ENCODE assay signal across 8 cellular contexts in the genomic region with DNA sequence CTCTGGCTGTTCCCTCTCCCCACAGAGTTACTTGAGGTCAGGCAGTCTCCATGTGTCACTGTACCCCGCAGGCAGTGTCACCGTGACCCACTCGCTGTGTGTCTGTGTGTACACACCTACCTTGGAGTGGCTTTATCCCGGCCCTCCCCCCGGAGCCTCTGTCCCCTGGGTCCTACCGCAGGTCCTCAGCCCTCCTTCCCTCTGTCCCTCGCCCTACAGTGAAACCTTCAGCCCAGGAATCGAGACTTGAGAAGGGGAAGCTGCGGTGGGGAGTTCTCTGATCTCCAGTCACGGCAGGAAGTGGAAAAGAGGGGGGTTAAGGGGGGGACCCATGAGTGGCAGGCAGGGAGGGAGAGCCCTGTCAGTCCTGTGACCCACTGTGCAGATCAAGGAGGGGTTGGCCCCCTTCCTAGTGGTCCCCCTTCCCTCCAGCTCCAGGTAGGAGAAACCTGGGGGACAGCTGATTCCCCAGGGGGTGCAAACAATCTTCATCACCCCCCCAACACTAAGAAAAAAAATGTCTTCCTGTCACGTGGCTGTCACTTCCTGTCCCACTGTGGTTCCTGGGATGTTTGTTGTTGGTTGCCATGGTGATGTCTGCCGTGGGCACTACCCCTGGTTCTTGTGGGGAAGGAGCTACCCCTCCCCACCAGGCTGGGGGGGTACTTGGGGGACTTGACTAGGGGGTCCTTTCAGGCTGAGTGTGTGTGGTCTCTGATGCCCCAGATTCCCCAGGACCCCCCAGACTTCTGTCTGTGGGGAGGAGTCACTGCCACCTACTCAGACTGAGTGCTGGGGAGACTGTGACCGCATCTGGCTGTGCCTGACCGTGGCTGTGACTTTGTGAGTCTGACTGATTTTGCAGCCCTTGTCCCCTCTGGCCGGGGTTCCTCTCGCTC. TPM values are rescaled to one million over a fixed set of nuclear protein-coding genes. Genes with fewer than 3 reads are reported as not detected.
A peak's percentile ranks its signal among the peaks of the same experiment; 100 is the strongest.
DNase-seq lines count a peak whose midpoint lies in the region; ATAC-seq and TF ChIP-seq lines count a peak whose summit lies in the region.

No MANE protein-coding gene starts in this region.

- no peaks in the 10 kb centered on the region for H3F3A ChIP-seq in smooth muscle cell (ENCODE audit: low read depth)

- H3K9me3 ChIP-seq in smooth muscle cell (replicated peaks; ENCODE audit: low read depth): no peaks in the 10 kb centered on the region

- peaks cover 85% of the 10 kb centered on the region for H4K20me1 ChIP-seq in smooth muscle cell (ENCODE audit: low read depth)

- H3K9ac ChIP-seq in smooth muscle cell (ENCODE audit: low read depth): peak overlapping the region; percentile 95

- peaks cover 11% of the 10 kb centered on the region for H3K4me1 ChIP-seq in smooth muscle cell (ENCODE audit: low read depth)

- peak overlapping the region; percentile 48 for H3K4me2 ChIP-seq in smooth muscle cell

- H3K27ac ChIP-seq in adipose tissue (ENCODE audit: low read depth, low read length) (peak overlapping the region; percentile 65), smooth muscle cell (ENCODE audit: low read depth) (peak overlapping the region; percentile 96)

- no peak overlapping the region for H3K4me3 ChIP-seq in smooth muscle cell

- ATAC-seq in GM18907 (IDR thresholded peaks at IDR 0.05; ENCODE audit: unreplicated experiment) (peak; percentile 35), HG03521 (IDR thresholded peaks at IDR 0.05; ENCODE audit: unreplicated experiment) (peak; percentile 35)

- 10 to 26% (median 11%) methylated on average over 16 of the region's 16 CpGs for WGBS in adipose tissue, 3 donors
- 46% methylated on average over 16 of the region's 16 CpGs for WGBS in smooth muscle cell (ENCODE audit: low lambda C conversion rate)

- H3K36me3 ChIP-seq in smooth muscle cell (ENCODE audit: low read depth): no peaks in the 10 kb centered on the region

- no peak for TF ChIP-seq CTCF in smooth muscle cell (IDR thresholded peaks at IDR 0.05; ENCODE audit: borderline replicate concordance, insufficient read depth, poor library complexity, severe bottlenecking)

- H3K27me3 ChIP-seq in smooth muscle cell (ENCODE audit: low read depth): no peaks in the 10 kb centered on the region

- H3K79me2 ChIP-seq in smooth muscle cell (ENCODE audit: low read depth): peaks cover 91% of the 10 kb centered on the region

- peak; percentile 91 for DNase-seq in AG08395 (ENCODE audit: low spot score)
- peak; percentile 82 to 94 (median 88) for DNase-seq in T-helper 1 cell
- DNase-seq in hepatic stellate cell (ENCODE audit: low spot score): peak; percentile 95
- DNase-seq in smooth muscle cell (lab: John Stamatoyannopoulos, UW; ENCODE audit: unreplicated experiment): no peak
- no peak for DNase-seq in NCI-H1092 (lab: John Stamatoyannopoulos, UW)

- no peak overlapping the region for H2AFZ ChIP-seq in smooth muscle cell (ENCODE audit: low read depth)

RNA-seq across cellular contexts. Expression of gene RARA, which starts 13.7 kb away (rescaled TPM):
- polyA plus RNA-seq in adipose tissue: 10 to 100 TPM in 2 of 3 donors, 1 to 10 TPM in 1; 7.8 to 54.3 (median 44.0) TPM
- total RNA-seq in smooth muscle cell: 13.6 and 22.5 TPM in 2 replicates
- 21.6 and 22.1 TPM in 2 replicates for polyA plus RNA-seq in smooth muscle cell

RNA-seq across cellular contexts. Expression of gene CDC6, which starts 35.0 kb away (rescaled TPM):
- polyA plus RNA-seq in adipose tissue: 1 to 10 TPM; 1.1 to 3.1 (median 1.4) TPM
- 10.4 and 15.1 TPM in 2 replicates for total RNA-seq in smooth muscle cell
- 5.2 and 5.5 TPM in 2 replicates for polyA plus RNA-seq in smooth muscle cell

RNA-seq across cellular contexts. Expression of gene GJD3, which starts 41.9 kb away (rescaled TPM):
- polyA plus RNA-seq in adipose tissue: 1 to 10 TPM in 1 of 3 donors, under 1 TPM in 1, not detected in 1; 0.78 to 1.0 TPM
- not detected in 2 replicates for total RNA-seq in smooth muscle cell
- polyA plus RNA-seq in smooth muscle cell: 0.27 and 0.30 TPM in 2 replicates

Comparison
In these comparisons a context has a peak if more than half of its experiments do, and no peak if none do; other contexts are left out.
1. DNase-seq: peak in AG08395 (single experiment), T-helper 1 cell (5 of 5) and hepatic stellate cell (single experiment); none in smooth muscle cell (single experiment) and NCI-H1092 (single experiment).